20 cellular contexts compared by ENCODE assay signal in the genomic region with DNA sequence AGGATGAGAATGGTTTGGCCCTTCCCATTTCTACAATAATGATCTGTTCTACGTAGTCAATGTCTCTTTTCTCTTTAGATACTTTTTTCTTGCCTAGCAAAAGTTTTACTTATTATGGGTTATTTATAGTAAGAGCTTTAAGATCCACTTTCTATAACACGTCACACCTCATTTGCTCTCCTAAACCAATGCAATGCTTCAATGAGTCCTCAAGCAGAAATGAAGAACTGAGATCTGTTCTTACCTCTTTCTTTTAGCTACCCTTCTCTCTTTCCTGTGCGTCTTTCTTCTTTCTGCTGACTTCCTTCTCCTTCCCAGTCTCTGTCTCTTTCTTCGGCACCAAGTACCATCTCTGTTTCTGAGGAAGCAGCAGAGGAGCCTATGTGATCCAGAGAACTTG.
DNase-seq lines count a peak whose midpoint lies in the region; ATAC-seq lines count a peak whose summit lies in the region.
"Had no signal": no experiment of that assay in that cellular context is flagged by ENCODE, and none has a peak within 500 bp of the region (broad histone marks: within the 10 kb centered on the region; RNA-seq: fewer than 3 reads in every experiment).

No MANE protein-coding gene starts in this region.

- H3K27me3 Mint-ChIP-seq in activated T-cell treated with anti-CD3 and anti-CD28 coated beads, Interleukin-2, amount 50 U/mL, for 4 hours (ENCODE audit: low read depth), result peaks cover 22% of the 10 kb centered on the region

- peak overlapping the region; percentile 57 for H3K4me2 ChIP-seq in BLaER1

- no peaks in the 10 kb centered on the region for H3K9me3 Mint-ChIP-seq in activated T-cell treated with anti-CD3 and anti-CD28 coated beads, Interleukin-2, amount 50 U/mL, for 4 hours

- ATAC-seq in GM19324 (IDR thresholded peaks at IDR 0.05; ENCODE audit: low FRiP score, unreplicated experiment) (peak; percentile 60), GM21737 (IDR thresholded peaks at IDR 0.05; ENCODE audit: unreplicated experiment) (peak; percentile 67), HG03432 (IDR thresholded peaks at IDR 0.05; ENCODE audit: unreplicated experiment) (peak; percentile 77), HG03097 (IDR thresholded peaks at IDR 0.05; ENCODE audit: low FRiP score, unreplicated experiment) (no peak)
- no peak for ATAC-seq in activated T-cell treated with anti-CD3 and anti-CD28 coated beads, Interleukin-2, amount 50 U/mL, for 4 hours
- ATAC-seq: esophagus mucosa, left lobe of liver had no signal

- H3K4me1 Mint-ChIP-seq in activated T-cell treated with anti-CD3 and anti-CD28 coated beads, Interleukin-2, amount 50 U/mL, for 4 hours (ENCODE audit: low read depth), result no peaks in the 10 kb centered on the region
- H3K4me1 Mint-ChIP-seq: H9 had no signal

- no peaks in the 10 kb centered on the region for H4K20me1 ChIP-seq in BLaER1

- H3K9me3 ChIP-seq in BLaER1, result no peaks in the 10 kb centered on the region; the same call in 1 of the 2 replicates
- H3K9me3 ChIP-seq: tibial artery had no signal

- H3K27me3 ChIP-seq in BLaER1, result no peaks in the 10 kb centered on the region
- H3K27me3 ChIP-seq: tibial artery had no signal

- no peak overlapping the region for H3K9ac ChIP-seq in BLaER1

- DNase-seq in HK-2 (ENCODE audit: unreplicated experiment) (no peak), NCI-H1092 treated with DMSO at 0.1 percent for 48 hours (lab: John Stamatoyannopoulos, UW) (no peak)
- DNase-seq in activated T-cell treated with anti-CD3 and anti-CD28 coated beads, Interleukin-2, amount 50 U/mL, for 4 hours, result no peak
- DNase-seq: 8988T; activated effector memory CD4-positive, alpha-beta T cell treated with Interleukin-2 at 50 U/mL for 16 hours; effector CD4-positive, alpha-beta T cell; GDM1; H9; IMR-90; MM.1S; NCI-H187; NCI-H446; tibial artery had no signal

- no peak overlapping the region for H3K4me3 Mint-ChIP-seq in activated T-cell treated with anti-CD3 and anti-CD28 coated beads, Interleukin-2, amount 50 U/mL, for 4 hours
- H3K4me3 Mint-ChIP-seq: H9 had no signal

- H3K27ac ChIP-seq in BLaER1, result no peak overlapping the region
- H3K27ac ChIP-seq: tibial artery had no signal

- H3K36me3 Mint-ChIP-seq in activated T-cell treated with anti-CD3 and anti-CD28 coated beads, Interleukin-2, amount 50 U/mL, for 4 hours (ENCODE audit: insufficient read depth), result no peaks in the 10 kb centered on the region

- peaks cover 14% of the 10 kb centered on the region for H3K4me1 ChIP-seq in BLaER1

- no peak overlapping the region for H3K4me3 ChIP-seq in BLaER1
- H3K4me3 ChIP-seq: tibial artery had no signal

- no peaks in the 10 kb centered on the region for H3K36me3 ChIP-seq in BLaER1
- H3K36me3 ChIP-seq: tibial artery had no signal

Comparison
In these comparisons a context has a peak if more than half of its experiments do, and no peak if none do; other contexts are left out.
1. ATAC-seq: peak in GM19324 (single experiment), GM21737 (single experiment) and HG03432 (single experiment); none in activated T-cell treated with anti-CD3 and anti-CD28 coated beads, Interleukin-2, amount 50 U/mL, for 4 hours (0 of 2) and HG03097 (single experiment).